ENCODE assay signal across 1 cellular context in the genomic region with DNA sequence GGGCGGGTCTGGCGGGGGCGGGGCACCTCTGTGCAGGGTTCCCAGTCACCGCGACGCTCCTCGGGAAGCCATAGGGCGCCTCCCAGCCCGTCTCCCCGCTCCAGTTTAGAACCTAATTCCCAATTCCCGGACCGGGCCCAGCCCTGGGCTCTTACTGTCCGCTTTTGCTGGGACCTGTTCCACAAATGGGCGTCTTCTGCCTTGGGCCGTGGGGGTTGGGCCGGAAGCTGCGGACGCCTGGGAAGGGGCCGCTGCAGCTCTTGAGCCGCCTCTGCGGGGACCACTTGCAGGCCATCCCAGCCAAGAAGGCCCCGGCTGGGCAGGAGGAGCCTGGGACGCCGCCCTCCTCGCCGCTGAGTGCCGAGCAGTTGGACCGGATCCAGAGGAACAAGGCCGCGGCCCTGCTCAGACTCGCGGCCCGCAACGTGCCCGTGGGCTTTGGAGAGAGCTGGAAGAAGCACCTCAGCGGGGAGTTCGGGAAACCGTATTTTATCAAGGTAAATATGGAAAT.
A peak's percentile ranks its signal among the peaks of the same experiment; 100 is the strongest.
TF ChIP-seq lines count a peak whose summit lies in the region.

No MANE protein-coding gene starts in this region.

TF ChIP-seq in K562, 482 proteins besides CTCF, POLR2A, EP300 and RAD21 (continued from another document):
- TF ChIP-seq, protein P1, sequence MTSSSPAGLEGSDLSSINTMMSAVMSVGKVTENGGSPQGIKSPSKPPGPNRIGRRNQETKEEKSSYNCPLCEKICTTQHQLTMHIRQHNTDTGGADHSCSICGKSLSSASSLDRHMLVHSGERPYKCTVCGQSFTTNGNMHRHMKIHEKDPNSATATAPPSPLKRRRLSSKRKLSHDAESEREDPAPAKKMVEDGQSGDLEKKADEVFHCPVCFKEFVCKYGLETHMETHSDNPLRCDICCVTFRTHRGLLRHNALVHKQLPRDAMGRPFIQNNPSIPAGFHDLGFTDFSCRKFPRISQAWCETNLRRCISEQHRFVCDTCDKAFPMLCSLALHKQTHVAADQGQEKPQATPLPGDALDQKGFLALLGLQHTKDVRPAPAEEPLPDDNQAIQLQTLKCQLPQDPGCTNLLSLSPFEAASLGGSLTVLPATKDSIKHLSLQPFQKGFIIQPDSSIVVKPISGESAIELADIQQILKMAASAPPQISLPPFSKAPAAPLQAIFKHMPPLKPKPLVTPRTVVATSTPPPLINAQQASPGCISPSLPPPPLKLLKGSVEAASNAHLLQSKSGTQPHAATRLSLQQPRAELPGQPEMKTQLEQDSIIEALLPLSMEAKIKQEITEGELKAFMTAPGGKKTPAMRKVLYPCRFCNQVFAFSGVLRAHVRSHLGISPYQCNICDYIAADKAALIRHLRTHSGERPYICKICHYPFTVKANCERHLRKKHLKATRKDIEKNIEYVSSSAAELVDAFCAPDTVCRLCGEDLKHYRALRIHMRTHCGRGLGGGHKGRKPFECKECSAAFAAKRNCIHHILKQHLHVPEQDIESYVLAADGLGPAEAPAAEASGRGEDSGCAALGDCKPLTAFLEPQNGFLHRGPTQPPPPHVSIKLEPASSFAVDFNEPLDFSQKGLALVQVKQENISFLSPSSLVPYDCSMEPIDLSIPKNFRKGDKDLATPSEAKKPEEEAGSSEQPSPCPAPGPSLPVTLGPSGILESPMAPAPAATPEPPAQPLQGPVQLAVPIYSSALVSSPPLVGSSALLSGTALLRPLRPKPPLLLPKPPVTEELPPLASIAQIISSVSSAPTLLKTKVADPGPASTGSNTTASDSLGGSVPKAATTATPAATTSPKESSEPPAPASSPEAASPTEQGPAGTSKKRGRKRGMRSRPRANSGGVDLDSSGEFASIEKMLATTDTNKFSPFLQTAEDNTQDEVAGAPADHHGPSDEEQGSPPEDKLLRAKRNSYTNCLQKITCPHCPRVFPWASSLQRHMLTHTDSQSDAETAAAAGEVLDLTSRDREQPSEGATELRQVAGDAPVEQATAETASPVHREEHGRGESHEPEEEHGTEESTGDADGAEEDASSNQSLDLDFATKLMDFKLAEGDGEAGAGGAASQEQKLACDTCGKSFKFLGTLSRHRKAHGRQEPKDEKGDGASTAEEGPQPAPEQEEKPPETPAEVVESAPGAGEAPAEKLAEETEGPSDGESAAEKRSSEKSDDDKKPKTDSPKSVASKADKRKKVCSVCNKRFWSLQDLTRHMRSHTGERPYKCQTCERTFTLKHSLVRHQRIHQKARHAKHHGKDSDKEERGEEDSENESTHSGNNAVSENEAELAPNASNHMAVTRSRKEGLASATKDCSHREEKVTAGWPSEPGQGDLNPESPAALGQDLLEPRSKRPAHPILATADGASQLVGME (CRISPR knock-in tag; IDR thresholded peaks at IDR 0.05) = no peak
- TF ChIP-seq ZNF699 (CRISPR knock-in tag; IDR thresholded peaks at IDR 0.05; ENCODE audit: insufficient replicate concordance) (no peak), GABPA (tag; conservative IDR thresholded peaks at IDR 0.05; ENCODE audit: low read depth) (peak; percentile 63), ARHGAP35 (IDR thresholded peaks at IDR 0.05; ENCODE audit: partially characterized antibody) (no peak), KLF13 (tag; IDR thresholded peaks at IDR 0.05; ENCODE audit: borderline replicate concordance, low read depth) (peak; percentile 39; the same call in 1 of the 2 replicates), ATF1 (CRISPR knock-in tag; IDR thresholded peaks at IDR 0.05) (no peak), ATF1 (tag; IDR thresholded peaks at IDR 0.05) (no peak), BMI1 (IDR thresholded peaks at IDR 0.05; ENCODE audit: low read length) (no peak), NCOR1 (IDR thresholded peaks at IDR 0.05) (no peak), EGR1 (conservative IDR thresholded peaks at IDR 0.05) (peak; percentile 62), YBX1 (IDR thresholded peaks at IDR 0.05) (no peak), FOXK2 (conservative IDR thresholded peaks at IDR 0.05 in 1 of 2, IDR thresholded peaks at IDR 0.05 in 1 of 2; ENCODE audit: low read depth in 2 of 2) (peak in 1 of 2 experiments; percentile 7; a peak in 1 of 4 replicates), ETV5 (CRISPR knock-in tag; IDR thresholded peaks at IDR 0.05; ENCODE audit: low read depth) (0 out of 2 replicates have a peak, but pooled peaks have one; percentile 12), RBM22 (IDR thresholded peaks at IDR 0.05; ENCODE audit: low read depth, low read length, poor library complexity, severe bottlenecking) (no peak), RBFOX2 (IDR thresholded peaks at IDR 0.05; ENCODE audit: low read depth, low read length) (peak; percentile 58), HIVEP1 (CRISPR knock-in tag; IDR thresholded peaks at IDR 0.05) (no peak), ILF3 (IDR thresholded peaks at IDR 0.05; ENCODE audit: borderline replicate concordance) (no peak), NFIC (IDR thresholded peaks at IDR 0.05) (peak; percentile 81), KAT7 (CRISPR knock-in tag; IDR thresholded peaks at IDR 0.05; ENCODE audit: borderline replicate concordance) (no peak)
- TF ChIP-seq, protein P2, sequence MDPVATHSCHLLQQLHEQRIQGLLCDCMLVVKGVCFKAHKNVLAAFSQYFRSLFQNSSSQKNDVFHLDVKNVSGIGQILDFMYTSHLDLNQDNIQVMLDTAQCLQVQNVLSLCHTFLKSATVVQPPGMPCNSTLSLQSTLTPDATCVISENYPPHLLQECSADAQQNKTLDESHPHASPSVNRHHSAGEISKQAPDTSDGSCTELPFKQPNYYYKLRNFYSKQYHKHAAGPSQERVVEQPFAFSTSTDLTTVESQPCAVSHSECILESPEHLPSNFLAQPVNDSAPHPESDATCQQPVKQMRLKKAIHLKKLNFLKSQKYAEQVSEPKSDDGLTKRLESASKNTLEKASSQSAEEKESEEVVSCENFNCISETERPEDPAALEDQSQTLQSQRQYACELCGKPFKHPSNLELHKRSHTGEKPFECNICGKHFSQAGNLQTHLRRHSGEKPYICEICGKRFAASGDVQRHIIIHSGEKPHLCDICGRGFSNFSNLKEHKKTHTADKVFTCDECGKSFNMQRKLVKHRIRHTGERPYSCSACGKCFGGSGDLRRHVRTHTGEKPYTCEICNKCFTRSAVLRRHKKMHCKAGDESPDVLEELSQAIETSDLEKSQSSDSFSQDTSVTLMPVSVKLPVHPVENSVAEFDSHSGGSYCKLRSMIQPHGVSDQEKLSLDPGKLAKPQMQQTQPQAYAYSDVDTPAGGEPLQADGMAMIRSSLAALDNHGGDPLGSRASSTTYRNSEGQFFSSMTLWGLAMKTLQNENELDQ (CRISPR knock-in tag; IDR thresholded peaks at IDR 0.05; ENCODE audit: borderline replicate concordance) = 0 out of 2 replicates have a peak, but pooled peaks have one; percentile 5
- TF ChIP-seq, protein P3, sequence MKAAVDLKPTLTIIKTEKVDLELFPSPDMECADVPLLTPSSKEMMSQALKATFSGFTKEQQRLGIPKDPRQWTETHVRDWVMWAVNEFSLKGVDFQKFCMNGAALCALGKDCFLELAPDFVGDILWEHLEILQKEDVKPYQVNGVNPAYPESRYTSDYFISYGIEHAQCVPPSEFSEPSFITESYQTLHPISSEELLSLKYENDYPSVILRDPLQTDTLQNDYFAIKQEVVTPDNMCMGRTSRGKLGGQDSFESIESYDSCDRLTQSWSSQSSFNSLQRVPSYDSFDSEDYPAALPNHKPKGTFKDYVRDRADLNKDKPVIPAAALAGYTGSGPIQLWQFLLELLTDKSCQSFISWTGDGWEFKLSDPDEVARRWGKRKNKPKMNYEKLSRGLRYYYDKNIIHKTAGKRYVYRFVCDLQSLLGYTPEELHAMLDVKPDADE (conservative IDR thresholded peaks at IDR 0.05; ENCODE audit: control insufficient read depth, low read depth, low read length) = peak; percentile 73; the same call in 1 of the 2 replicates
- TF ChIP-seq, protein P4, sequence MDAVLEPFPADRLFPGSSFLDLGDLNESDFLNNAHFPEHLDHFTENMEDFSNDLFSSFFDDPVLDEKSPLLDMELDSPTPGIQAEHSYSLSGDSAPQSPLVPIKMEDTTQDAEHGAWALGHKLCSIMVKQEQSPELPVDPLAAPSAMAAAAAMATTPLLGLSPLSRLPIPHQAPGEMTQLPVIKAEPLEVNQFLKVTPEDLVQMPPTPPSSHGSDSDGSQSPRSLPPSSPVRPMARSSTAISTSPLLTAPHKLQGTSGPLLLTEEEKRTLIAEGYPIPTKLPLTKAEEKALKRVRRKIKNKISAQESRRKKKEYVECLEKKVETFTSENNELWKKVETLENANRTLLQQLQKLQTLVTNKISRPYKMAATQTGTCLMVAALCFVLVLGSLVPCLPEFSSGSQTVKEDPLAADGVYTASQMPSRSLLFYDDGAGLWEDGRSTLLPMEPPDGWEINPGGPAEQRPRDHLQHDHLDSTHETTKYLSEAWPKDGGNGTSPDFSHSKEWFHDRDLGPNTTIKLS (IDR thresholded peaks at IDR 0.05; ENCODE audit: borderline replicate concordance, low read depth) = no peak
